8 cellular contexts compared by ENCODE assay signal in the genomic region with DNA sequence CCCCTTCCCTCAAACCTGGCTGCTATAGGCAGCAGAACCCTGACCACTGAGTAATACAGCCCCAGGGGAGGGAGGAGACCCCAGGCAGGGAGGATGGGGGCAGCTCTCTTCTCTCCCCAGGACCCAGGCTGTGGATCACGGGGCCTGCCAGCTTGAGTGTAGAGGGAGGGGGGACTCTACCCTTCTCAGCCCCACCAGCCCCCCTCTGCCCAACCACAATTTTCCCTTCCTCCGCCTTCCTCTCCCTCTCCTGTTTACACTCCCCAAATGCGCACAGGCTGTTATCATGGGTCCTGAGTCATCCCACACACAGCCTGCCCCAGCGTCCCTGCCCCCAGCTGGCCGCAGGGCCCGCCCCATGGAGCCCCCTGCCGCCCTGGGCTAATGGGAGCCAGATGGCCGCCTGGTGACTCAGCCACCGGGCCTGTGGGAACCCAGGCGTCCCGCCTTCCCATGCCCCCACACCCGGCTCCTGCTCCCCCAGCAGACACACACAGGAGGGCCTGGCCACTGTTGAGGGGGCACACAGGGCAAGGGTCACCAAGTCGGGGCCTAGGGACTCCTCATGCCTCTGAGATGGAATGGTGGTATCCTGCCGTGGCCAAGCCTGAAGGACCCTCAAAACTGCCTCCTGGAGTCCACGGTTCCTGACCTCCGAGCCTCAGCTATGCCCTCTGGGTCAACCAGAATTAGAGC. TPM values are rescaled to one million over a fixed set of nuclear protein-coding genes. Genes with fewer than 3 reads are reported as not detected.
DNase-seq lines count a peak whose midpoint lies in the region; ATAC-seq, FAIRE-seq and TF ChIP-seq lines count a peak whose summit lies in the region.

No MANE protein-coding gene starts in this region.

- peak overlapping the region; percentile 65 to 96 for H3K27ac Mint-ChIP-seq in activated naive CD4-positive, alpha-beta T cell treated with anti-CD3 and anti-CD28 coated beads, Interleukin-2, amount 50 U/mL, for 72 hours

- no peak for FAIRE-seq in A549 (lab: Jason Lieb, UNC)

- DNase-seq in A549 (ENCODE audit: low read depth in 1 of 2, low spot score in 1 of 2) = peak; percentile 87 to 93
- DNase-seq in HL-60 (ENCODE audit: low read depth in 1 of 2, low spot score in 1 of 2) = peak; percentile 49 to 61
- DNase-seq in activated naive CD4-positive, alpha-beta T cell treated with anti-CD3 and anti-CD28 coated beads, Interleukin-2, amount 50 U/mL, for 72 hours (ENCODE audit: low spot score in 2 of 2) = no peak
- peak; percentile 85 to 90 (median 89) for DNase-seq in right cardiac atrium
- peak; percentile 43 to 61 for DNase-seq in gastrocnemius medialis
- DNase-seq in SKM-1 treated with dmso at 0.1 percent for 144 hours (lab: John Stamatoyannopoulos, UW; ENCODE audit: unreplicated experiment) = no peak

- peak overlapping the region; percentile 62 for H3K4me2 ChIP-seq in A549

- H3K9me3 ChIP-seq in A549 (no peaks in the 10 kb centered on the region), right cardiac atrium (ENCODE audit: control insufficient read depth, low read length) (no peaks in the 10 kb centered on the region), gastrocnemius medialis (no peaks in the 10 kb centered on the region)

- H3K36me3 Mint-ChIP-seq in activated naive CD4-positive, alpha-beta T cell treated with anti-CD3 and anti-CD28 coated beads, Interleukin-2, amount 50 U/mL, for 72 hours = peaks cover 0 to 21% of the 10 kb centered on the region in 2 donors

- CTCF ChIA-PET in A549 (lab: Yijun Ruan, JAX) = interaction anchor here (0.9 to 18.6 kb wide), 11 partner anchors 15 to 247 kb away, joined by 3 to 295 read pairs (median 5); a partner anchor contains a TSS

- no peaks in the 10 kb centered on the region for H3K9me3 Mint-ChIP-seq in activated naive CD4-positive, alpha-beta T cell treated with anti-CD3 and anti-CD28 coated beads, Interleukin-2, amount 50 U/mL, for 72 hours

- H3K4me3 ChIP-seq in A549 (peak overlapping the region; percentile 15; the same call in 2 of the 3 replicates), HL-60 (replicated peaks; ENCODE audit: insufficient read depth, low read length) (no peak overlapping the region), right cardiac atrium (ENCODE audit: low read length) (no peak overlapping the region), gastrocnemius medialis (no peak overlapping the region)

- H3K27me3 ChIP-seq in HL-60 (ENCODE audit: insufficient read depth, poor library complexity, severe bottlenecking) = no peaks in the 10 kb centered on the region
- no peaks in the 10 kb centered on the region for H3K27me3 ChIP-seq in right cardiac atrium (ENCODE audit: control insufficient read depth, insufficient read depth)
- no peaks in the 10 kb centered on the region for H3K27me3 ChIP-seq in gastrocnemius medialis

- in situ Hi-C loops in gastrocnemius medialis (cut with MboI; ENCODE audit: low sequenced_read_pairs in 4 of 4) = no loop called here

- H3K4me1 ChIP-seq in A549 (peaks cover 74% of the 10 kb centered on the region), right cardiac atrium (ENCODE audit: control insufficient read depth, insufficient read depth, low read length) (peaks cover 12% of the 10 kb centered on the region), gastrocnemius medialis (peaks cover 33 to 54% of the 10 kb centered on the region in 2 donors)

- H3K27ac ChIP-seq in A549 = peak overlapping the region; percentile 81 to 91
- peak overlapping the region; percentile 37 for H3K27ac ChIP-seq in HL-60 (replicated peaks)
- peak overlapping the region; percentile 94 for H3K27ac ChIP-seq in right cardiac atrium (ENCODE audit: low read length)
- peak overlapping the region; percentile 61 to 77 (median 67) for H3K27ac ChIP-seq in gastrocnemius medialis

- TF ChIP-seq EP300 in A549 (IDR thresholded peaks at IDR 0.05) = peak; percentile 49 to 72; a peak in 3 of 5 replicates

- TF ChIP-seq CTCF in A549 (IDR thresholded peaks at IDR 0.05) = no peak
- TF ChIP-seq CTCF in HL-60 (IDR thresholded peaks at IDR 0.05; ENCODE audit: insufficient read depth, low read length) = no peak
- no peak for TF ChIP-seq CTCF in gastrocnemius medialis (IDR thresholded peaks at IDR 0.05 in 4 of 5, conservative IDR thresholded peaks at IDR 0.05 in 1 of 5)

- WGBS in A549 (ENCODE audit: missing lambda C conversion rate) = 19% methylated on average over 16 of the region's 16 CpGs
- WGBS in right cardiac atrium = 38% methylated on average over 16 of the region's 16 CpGs

- TF ChIP-seq POLR2A in A549 (IDR thresholded peaks at IDR 0.05; ENCODE audit: low read length) = no peak
- no peak for TF ChIP-seq POLR2A in gastrocnemius medialis (IDR thresholded peaks at IDR 0.05)

- TF ChIP-seq RAD21 in A549 (conservative IDR thresholded peaks at IDR 0.05 in 1 of 2, IDR thresholded peaks at IDR 0.05 in 1 of 2) = 0 out of 5 replicates have a peak, but pooled peaks of 1 of the 2 experiments have one; percentile 20

- intact Hi-C loops in right cardiac atrium (cut with DNase I) = loop anchor here in 1 of 4 donors (5.0 kb wide), 1 partner anchor 34 kb away; no protein-coding TSS in a partner anchor
- intact Hi-C loops in gastrocnemius medialis (cut with DNase I; ENCODE audit: low total_unique reads) = loop anchor here (1.0 to 2.0 kb wide), 2 partner anchors 12 to 115 kb away; a partner anchor contains a TSS

- peaks cover 0 to 28% of the 10 kb centered on the region in 2 donors for H3K36me3 ChIP-seq in gastrocnemius medialis

- ATAC-seq in A549 = peak; percentile 39 to 69
- ATAC-seq in activated naive CD4-positive, alpha-beta T cell treated with anti-CD3 and anti-CD28 coated beads, Interleukin-2, amount 50 U/mL, for 72 hours = no peak
- peak; percentile 53 to 68 for ATAC-seq in right cardiac atrium
- peak in 1 of 2 donors; percentile 19 for ATAC-seq in gastrocnemius medialis
- no peak for ATAC-seq in GM21367 (IDR thresholded peaks at IDR 0.05; ENCODE audit: unreplicated experiment)
- ATAC-seq in HG02798 (IDR thresholded peaks at IDR 0.05; ENCODE audit: poor library complexity, unreplicated experiment) = no peak

- POLR2A ChIA-PET in A549 (lab: Yijun Ruan, JAX) = interaction anchor here (0.5 to 4.9 kb wide), 7 partner anchors 8 to 242 kb away, joined by 3 to 32 read pairs (median 5); a partner anchor contains a TSS

TF ChIP-seq in A549, 52 proteins besides CTCF, POLR2A, EP300 and RAD21 (continues in another document):
- TF ChIP-seq JUNB (IDR thresholded peaks at IDR 0.05) = peak; percentile 73

RNA-seq across cellular contexts. Expression of a gene that starts 13.6 kb away (rescaled TPM):
- polyA plus RNA-seq in A549 (2011; rRNA removed) (18.7 and 21.4 TPM in 2 replicates), A549 (2017; fragmentation: RNase III; extraction: RNeasy Plus Mini Kit Qiagen cat#74134 plus additional on column Dnase treatment) (26.8 to 29.2 TPM (median 27.6 TPM) in 3 replicates), right cardiac atrium (12.2 TPM)
- 18.9 and 24.5 TPM in 2 replicates for polyA plus RNA-seq in A549 (2012; cell fraction: cytosol; rRNA removed)
- 27.6 and 37.7 TPM in 2 replicates for polyA plus RNA-seq in A549 (2012; cell fraction: nucleus; rRNA removed)
- polyA minus RNA-seq in A549 (2011; rRNA and poly(A)+ RNA removed) = 26.4 and 31.9 TPM in 2 replicates
- 10 to 100 TPM; 24.7 to 43.1 TPM for total RNA-seq in activated naive CD4-positive, alpha-beta T cell treated with anti-CD3 and anti-CD28 coated beads, Interleukin-2, amount 50 U/mL, for 72 hours
- total RNA-seq in right cardiac atrium (10 to 100 TPM; 17.9 to 22.2 (median 18.9) TPM), gastrocnemius medialis (10 to 100 TPM in 3 of 4 donors, 1 to 10 TPM in 1; 8.6 to 15.3 (median 15.1) TPM)

RNA-seq across cellular contexts. Expression of a gene that starts 30.1 kb away (rescaled TPM):
- polyA plus RNA-seq in A549 (2011; rRNA removed) = 6.0 and 13.2 TPM in 2 replicates
- 21.3 and 30.8 TPM in 2 replicates for polyA plus RNA-seq in A549 (2012; cell fraction: cytosol; rRNA removed)
- polyA plus RNA-seq in A549 (2012; cell fraction: nucleus; rRNA removed) = 70.8 and 74.9 TPM in 2 replicates
- polyA plus RNA-seq in A549 (2017; fragmentation: RNase III; extraction: RNeasy Plus Mini Kit Qiagen cat#74134 plus additional on column Dnase treatment) = 63.4 to 86.4 TPM (median 83.2 TPM) in 3 replicates
- 24.8 and 51.1 TPM in 2 replicates for polyA minus RNA-seq in A549 (2011; rRNA and poly(A)+ RNA removed)
- 100 to 1,000 TPM in 1 of 2 donors, 10 to 100 TPM in 1; 73.4 to 126 TPM for total RNA-seq in activated naive CD4-positive, alpha-beta T cell treated with anti-CD3 and anti-CD28 coated beads, Interleukin-2, amount 50 U/mL, for 72 hours
- total RNA-seq in right cardiac atrium = 10 to 100 TPM; 27.0 to 39.3 (median 33.3) TPM
- polyA plus RNA-seq in right cardiac atrium = 23.9 TPM
- total RNA-seq in gastrocnemius medialis = 1 to 10 TPM; 1.9 to 5.2 (median 4.9) TPM

RNA-seq across cellular contexts. Expression of a gene that starts 40.4 kb away (rescaled TPM):
- polyA plus RNA-seq in A549 (2011; rRNA removed) = 17.5 and 19.6 TPM in 2 replicates
- polyA plus RNA-seq in A549 (2012; cell fraction: cytosol; rRNA removed) = 45.5 and 46.6 TPM in 2 replicates
- polyA plus RNA-seq in A549 (2012; cell fraction: nucleus; rRNA removed) = 36.9 and 40.6 TPM in 2 replicates
- 22.5 to 26.1 TPM (median 24.4 TPM) in 3 replicates for polyA plus RNA-seq in A549 (2017; fragmentation: RNase III; extraction: RNeasy Plus Mini Kit Qiagen cat#74134 plus additional on column Dnase treatment)
- polyA minus RNA-seq in A549 (2011; rRNA and poly(A)+ RNA removed) = 3.8 and 7.4 TPM in 2 replicates
- total RNA-seq in activated naive CD4-positive, alpha-beta T cell treated with anti-CD3 and anti-CD28 coated beads, Interleukin-2, amount 50 U/mL, for 72 hours = 1 to 10 TPM; 4.7 to 7.8 TPM
- 1 to 10 TPM; 3.3 to 3.8 (median 3.5) TPM for total RNA-seq in right cardiac atrium
- 5.1 TPM for polyA plus RNA-seq in right cardiac atrium
- 1 to 10 TPM; 2.6 to 6.9 (median 4.5) TPM for total RNA-seq in gastrocnemius medialis

RNA-seq across cellular contexts. Expression of a gene that starts 52.8 kb away (rescaled TPM):
- polyA plus RNA-seq in A549 (2011; rRNA removed) = 5.2 and 6.8 TPM in 2 replicates
- 3.8 and 4.8 TPM in 2 replicates for polyA plus RNA-seq in A549 (2012; cell fraction: cytosol; rRNA removed)
- 42.0 and 58.0 TPM in 2 replicates for polyA plus RNA-seq in A549 (2012; cell fraction: nucleus; rRNA removed)
- polyA plus RNA-seq in A549 (2017; fragmentation: RNase III; extraction: RNeasy Plus Mini Kit Qiagen cat#74134 plus additional on column Dnase treatment) = 3.7 to 4.6 TPM (median 4.0 TPM) in 3 replicates
- polyA minus RNA-seq in A549 (2011; rRNA and poly(A)+ RNA removed) = 15.4 and 20.2 TPM in 2 replicates
- total RNA-seq in activated naive CD4-positive, alpha-beta T cell treated with anti-CD3 and anti-CD28 coated beads, Interleukin-2, amount 50 U/mL, for 72 hours = 10 to 100 TPM in 1 of 2 donors, 1 to 10 TPM in 1; 8.2 to 11.0 TPM
- 1 to 10 TPM; 4.6 to 6.7 (median 5.8) TPM for total RNA-seq in right cardiac atrium
- polyA plus RNA-seq in right cardiac atrium = 8.5 TPM
- total RNA-seq in gastrocnemius medialis = 10 to 100 TPM in 1 of 4 donors, 1 to 10 TPM in 3; 1.6 to 13.6 (median 4.7) TPM

RNA-seq across cellular contexts. Expression of a gene that starts 59.4 kb away (rescaled TPM):
- polyA plus RNA-seq in A549 (2011; rRNA removed) = 89.5 and 117 TPM in 2 replicates
- 77.4 and 104 TPM in 2 replicates for polyA plus RNA-seq in A549 (2012; cell fraction: cytosol; rRNA removed)
- polyA plus RNA-seq in A549 (2012; cell fraction: nucleus; rRNA removed) = 94.8 and 133 TPM in 2 replicates
- polyA plus RNA-seq in A549 (2017; fragmentation: RNase III; extraction: RNeasy Plus Mini Kit Qiagen cat#74134 plus additional on column Dnase treatment) = 272 to 278 TPM (median 273 TPM) in 3 replicates
- 118 and 124 TPM in 2 replicates for polyA minus RNA-seq in A549 (2011; rRNA and poly(A)+ RNA removed)
- 100 to 1,000 TPM; 286 to 496 TPM for total RNA-seq in activated naive CD4-positive, alpha-beta T cell treated with anti-CD3 and anti-CD28 coated beads, Interleukin-2, amount 50 U/mL, for 72 hours
- 100 to 1,000 TPM; 134 to 152 (median 141) TPM for total RNA-seq in right cardiac atrium
- 89.4 TPM for polyA plus RNA-seq in right cardiac atrium
- total RNA-seq in gastrocnemius medialis = 100 to 1,000 TPM in 1 of 4 donors, 10 to 100 TPM in 3; 49.5 to 101 (median 92.4) TPM

Comparison
In these comparisons a context has a peak if more than half of its experiments do, and no peak if none do; other contexts are left out.
1. ATAC-seq: peak in A549 (2 of 2) and right cardiac atrium (2 of 2); none in activated naive CD4-positive, alpha-beta T cell treated with anti-CD3 and anti-CD28 coated beads, Interleukin-2, amount 50 U/mL, for 72 hours (0 of 2), GM21367 (single experiment) and HG02798 (single experiment).
2. DNase-seq: peak in A549 (2 of 2), HL-60 (2 of 2), right cardiac atrium (3 of 3) and gastrocnemius medialis (2 of 2); none in activated naive CD4-positive, alpha-beta T cell treated with anti-CD3 and anti-CD28 coated beads, Interleukin-2, amount 50 U/mL, for 72 hours (0 of 2) and SKM-1 treated with dmso at 0.1 percent for 144 hours (single experiment).
3. H3K27ac ChIP-seq: peak in every context shown above with its lines; median percentile 94 in right cardiac atrium; 86 in A549; 67 in gastrocnemius medialis; 37 in HL-60.
4. RNA of a gene that starts 30.1 kb away (total RNA-seq): 73.4 to 126 TPM in activated naive CD4-positive, alpha-beta T cell treated with anti-CD3 and anti-CD28 coated beads, Interleukin-2, amount 50 U/mL, for 72 hours and 27.0 to 39.3 TPM in right cardiac atrium; 1.9 to 5.2 TPM in gastrocnemius medialis; every median in the first group is over 4 times any median in the second.